In the genomic region with DNA sequence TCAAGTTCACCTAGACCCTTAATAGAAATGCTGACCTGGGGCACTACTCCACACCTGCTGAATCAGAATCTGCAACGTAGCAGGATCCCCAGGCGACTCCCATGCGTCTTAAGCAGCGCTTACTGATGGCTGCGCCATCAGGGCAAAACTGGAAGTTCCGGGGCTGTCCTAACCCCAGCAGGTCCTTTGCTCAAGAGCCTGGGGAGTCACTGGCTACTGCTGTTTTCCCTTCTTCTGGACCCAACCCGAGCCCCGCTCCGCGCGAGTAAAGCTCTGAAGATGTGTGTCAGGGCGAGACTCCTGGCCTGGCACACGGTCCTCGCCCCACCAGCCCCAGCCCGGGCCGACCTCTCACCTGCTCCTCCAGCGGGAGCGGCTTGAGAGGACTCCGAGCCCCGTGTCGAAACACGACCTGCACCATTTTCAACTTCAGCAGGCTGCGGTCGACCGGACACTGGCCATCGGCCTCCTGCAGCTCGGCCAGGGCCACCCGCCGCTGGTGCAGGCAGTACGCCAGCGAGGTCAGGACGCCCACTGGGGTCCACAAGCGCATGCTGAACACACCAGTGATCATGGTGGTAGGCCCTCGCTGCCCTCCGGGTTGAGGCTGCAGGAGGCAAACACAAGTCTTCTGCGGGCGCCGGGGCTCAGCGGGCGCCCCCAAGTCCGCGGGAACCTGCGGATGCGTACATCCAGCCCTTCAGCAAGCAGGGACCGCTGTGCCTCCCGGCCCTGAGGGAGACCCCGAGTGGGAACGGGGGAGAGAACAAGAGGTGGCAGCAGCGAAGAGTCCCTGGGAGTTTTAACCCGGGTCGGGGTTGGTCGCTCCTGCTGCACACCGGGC, we compare ENCODE assay signal across 8 cellular contexts. TPM values are rescaled to one million over a fixed set of nuclear protein-coding genes. Genes with fewer than 3 reads are reported as not detected.
DNase-seq lines count a peak whose midpoint lies in the region; ATAC-seq, FAIRE-seq and TF ChIP-seq lines count a peak whose summit lies in the region.

No MANE protein-coding gene starts in this region.

- H3K9me3 ChIP-seq in DOHH2 (ENCODE audit: control insufficient read depth, insufficient read depth, low read length) (no peaks in the 10 kb centered on the region), GM12878 (replicated peaks; ENCODE audit: control insufficient read depth, insufficient read depth, low read length) (no peaks in the 10 kb centered on the region), iPS-15b (ENCODE audit: control insufficient read depth, insufficient read depth, low read length) (no peaks in the 10 kb centered on the region)

- CTCF ChIA-PET in GM12878 (lab: Yijun Ruan, JAX): interaction anchor here (0.7 to 1.3 kb wide), 2 partner anchors 9 to 30 kb away, joined by 3 read pairs; no protein-coding TSS in a partner anchor

- peak overlapping the region; percentile 96 for H2AFZ ChIP-seq in GM12878 (ENCODE audit: control insufficient read depth, low read depth, low read length)

- H3K4me3 ChIP-seq in DOHH2 (ENCODE audit: low read length): peak overlapping the region; percentile 77
- H3K4me3 ChIP-seq in GM12878: peak overlapping the region; percentile 93
- peak overlapping the region; percentile 81 for H3K4me3 ChIP-seq in iPS-15b (ENCODE audit: low read depth, low read length)
- H3K4me3 ChIP-seq in skeletal muscle cell (ENCODE audit: low read depth, low read length): peak overlapping the region; percentile 72

- peak; percentile 53 for ATAC-seq in GM21528 (IDR thresholded peaks at IDR 0.05; ENCODE audit: low FRiP score, unreplicated experiment)
- ATAC-seq in GM12878: peak; percentile 72

- TF ChIP-seq POLR2A in GM12878 (IDR thresholded peaks at IDR 0.05; ENCODE audit: low read depth, low read length): peak; percentile 44; the same call in 1 of the 2 replicates

- H4K20me1 ChIP-seq in DOHH2 (ENCODE audit: control insufficient read depth, insufficient read depth, low read depth, low read length) (no peaks in the 10 kb centered on the region), GM12878 (ENCODE audit: control insufficient read depth, insufficient read depth) (no peaks in the 10 kb centered on the region)

- H3K27me3 ChIP-seq in DOHH2 (ENCODE audit: control insufficient read depth, low read length) (peaks cover 6% of the 10 kb centered on the region), GM12878 (replicated peaks in 1 of 2; ENCODE audit: control insufficient read depth in 2 of 2, insufficient read depth in 2 of 2, low read length in 1 of 2) (no peaks in the 10 kb centered on the region), iPS-15b (ENCODE audit: control insufficient read depth, insufficient read depth, low read length) (no peaks in the 10 kb centered on the region)

- no peaks in the 10 kb centered on the region for H3K9me2 ChIP-seq in DOHH2 (replicated peaks; ENCODE audit: control insufficient read depth, low read length)

- no peak overlapping the region for H3K27ac ChIP-seq in DOHH2 (ENCODE audit: low read depth, low read length)
- peak overlapping the region; percentile 37; the same call in 1 of the 2 replicates for H3K27ac ChIP-seq in GM12878 (ENCODE audit: control insufficient read depth, insufficient read depth)

- BruUV-seq in GM12878 (replicated peaks; lab: Mats Ljungman, UMichigan): TSS peak; percentile 85

- H3K79me2 ChIP-seq in DOHH2 (ENCODE audit: control insufficient read depth, low read length): peaks cover 27% of the 10 kb centered on the region
- no peaks in the 10 kb centered on the region; the same call in 1 of the 2 replicates for H3K79me2 ChIP-seq in GM12878 (ENCODE audit: control insufficient read depth, insufficient read depth, low read length)

- in situ Hi-C loops in GM12878 (cut with MboI): no loop called here

- intact Hi-C loops in GM12878 (cut with micrococcal nuclease; ENCODE audit: unreplicated experiment): loop anchor here (2.0 kb wide), 1 partner anchor 15 kb away; no protein-coding TSS in a partner anchor

- RAD21 ChIA-PET in GM12878 (lab: Charles Lee; ENCODE audit: unreplicated experiment): no interaction called here

- SMC1A ChIA-PET in GM12878 (lab: Charles Lee; ENCODE audit: uncharacterized antibody, unreplicated experiment): no interaction called here

- TF ChIP-seq EP300 in GM12878 (IDR thresholded peaks at IDR 0.05; ENCODE audit: borderline replicate concordance in 1 of 2, control insufficient read depth in 1 of 2, low read depth in 2 of 2, low read length in 2 of 2): no peak

- H3K36me3 ChIP-seq in DOHH2 (ENCODE audit: control insufficient read depth, low read length) (no peaks in the 10 kb centered on the region), GM12878 (ENCODE audit: control insufficient read depth in 2 of 2, insufficient read depth in 2 of 2, low read length in 1 of 2) (no peaks in the 10 kb centered on the region), iPS-15b (ENCODE audit: control insufficient read depth, insufficient read depth, low read length) (no peaks in the 10 kb centered on the region)

- no peak for TF ChIP-seq RAD21 in GM12878 (IDR thresholded peaks at IDR 0.05; ENCODE audit: insufficient read depth, low read depth, low read length)

- peaks cover 16% of the 10 kb centered on the region for H3K4me1 ChIP-seq in DOHH2 (ENCODE audit: control insufficient read depth, low read length)
- H3K4me1 ChIP-seq in GM12878 (ENCODE audit: control insufficient read depth, insufficient read depth, low read length): no peaks in the 10 kb centered on the region
- no peaks in the 10 kb centered on the region for H3K4me1 ChIP-seq in iPS-15b (ENCODE audit: control insufficient read depth, insufficient read depth, low read length)

- no peak for FAIRE-seq in GM12878 (lab: Jason Lieb, UNC)

- POLR2A ChIA-PET in GM12878 (lab: Charles Lee): interaction anchor here (1.5 kb wide), 1 partner anchor 64 kb away, joined by 3 read pairs; no protein-coding TSS in a partner anchor

- 5% methylated on average over 52 of the region's 53 CpGs for WGBS in GM12878 (ENCODE audit: insufficient coverage, insufficient replicate concordance, low lambda C conversion rate, missing lambda C conversion rate)

- DNase-seq in HuH-7.5 (ENCODE audit: low spot score) (peak; percentile 45), T follicular helper cell (ENCODE audit: low read depth) (peak; percentile 8), GM12878 (ENCODE audit: low read depth, low spot score) (no peak), skeletal muscle cell (ENCODE audit: low read depth) (no peak), middle frontal gyrus (ENCODE audit: extremely low spot score, low spot score) (no peak)

- no peak for TF ChIP-seq CTCF in DOHH2 (IDR thresholded peaks at IDR 0.05; ENCODE audit: low read depth, low read length, poor library complexity, severe bottlenecking)
- TF ChIP-seq CTCF in GM12878 (IDR thresholded peaks at IDR 0.05 in 2 of 3, conservative IDR thresholded peaks at IDR 0.05 in 1 of 3; ENCODE audit: control insufficient read depth in 2 of 3, extremely low read depth in 1 of 3, insufficient read depth in 1 of 3, low read depth in 3 of 3, low read length in 3 of 3): no peak

- H3K4me2 ChIP-seq in DOHH2 (ENCODE audit: low read length) (peak overlapping the region; percentile 77), GM12878 (ENCODE audit: control insufficient read depth, insufficient read depth) (peak overlapping the region; percentile 82)

- H3K9ac ChIP-seq in GM12878 (ENCODE audit: control insufficient read depth, insufficient read depth, low read length) (peak overlapping the region; percentile 79), iPS-15b (ENCODE audit: low read depth, low read length) (peak overlapping the region; percentile 71)

- no peaks in the 10 kb centered on the region for H3F3A ChIP-seq in DOHH2 (ENCODE audit: control insufficient read depth, insufficient read depth)

TF ChIP-seq in GM12878, 131 proteins besides CTCF, POLR2A, EP300 and RAD21 (continues in another document):
- TF ChIP-seq BMI1 (IDR thresholded peaks at IDR 0.05; ENCODE audit: borderline replicate concordance) (no peak), SUZ12 (IDR thresholded peaks at IDR 0.05; ENCODE audit: unreplicated experiment) (no peak), PAX8 (IDR thresholded peaks at IDR 0.05) (no peak), TCF7 (IDR thresholded peaks at IDR 0.05; ENCODE audit: borderline replicate concordance) (no peak), RFX5 (IDR thresholded peaks at IDR 0.05; ENCODE audit: low read depth, low read length) (no peak), CEBPB (IDR thresholded peaks at IDR 0.05; ENCODE audit: borderline replicate concordance in 1 of 2, low read depth in 2 of 2, low read length in 2 of 2) (no peak)

RNA-seq across cellular contexts. Expression of a gene that starts 0.6 kb away (rescaled TPM):
- total RNA-seq in GM12878 (2013; cell fraction: nucleolus; rRNA removed): 25.2 and 25.7 TPM in 2 replicates
- total RNA-seq in GM12878 (2014; rRNA removed): 5.8 and 8.0 TPM in 2 replicates
- total RNA-seq in GM12878 (2014; rRNA removed; fragmentation: Illumina TruSeq; extraction: Trizol): 6.9 and 7.0 TPM in 2 replicates
- 15.5 and 17.8 TPM in 2 replicates for total RNA-seq in GM12878 (2021)
- 6.5 TPM for polyA plus RNA-seq in GM12878 (2011; ENCODE audit: low read depth)
- 6.9 and 7.2 TPM in 2 replicates for polyA plus RNA-seq in GM12878 (2011; rRNA removed)
- 4.7 and 6.0 TPM in 2 replicates for polyA plus RNA-seq in GM12878 (2011; cell fraction: cytosol; rRNA removed)
- polyA plus RNA-seq in GM12878 (2011; cell fraction: nucleus; rRNA removed): 12.1 and 23.2 TPM in 2 replicates
- polyA plus RNA-seq in GM12878 (2012): 9.5 and 14.7 TPM in 2 replicates
- polyA plus RNA-seq in GM12878 (2014; fragmentation: Illumina TruSeq; extraction: Trizol): 7.1 and 11.9 TPM in 2 replicates
- polyA plus RNA-seq in GM12878 (2014; fragmentation: Nextera tagmentation; extraction: Ambion mirVana): 1 to 10 TPM; 3.1 to 7.5 TPM
- 11.3 and 13.6 TPM in 2 replicates for polyA plus RNA-seq in GM12878 (2014; rRNA removed)
- 10 to 100 TPM; 17.6 to 19.7 TPM for polyA plus RNA-seq in GM12878 (2016; fragmentation: Nextera tagmentation; extraction: Ambion mirVana)
- 2.9 and 3.8 TPM in 2 replicates for polyA minus RNA-seq in GM12878 (2011; rRNA and poly(A)+ RNA removed)
- 3.0 and 3.6 TPM in 2 replicates for polyA minus RNA-seq in GM12878 (2011; cell fraction: cytosol; rRNA and poly(A)+ RNA removed)
- 5.0 and 5.2 TPM in 2 replicates for polyA minus RNA-seq in GM12878 (2011; cell fraction: nucleus; rRNA and poly(A)+ RNA removed)

Comparison
In these comparisons a context has a peak if more than half of its experiments do, and no peak if none do; other contexts are left out.
1. DNase-seq: peak in HuH-7.5 (single experiment) and T follicular helper cell (single experiment); none in GM12878 (single experiment), skeletal muscle cell (single experiment) and middle frontal gyrus (single experiment).
2. Peak in every context shown above with its lines, with median percentiles within 50 percentile points of each other: H3K4me3 ChIP-seq.